ENCODE assay signal across 5 cellular contexts in genomic region chr16:8563944-8564540, GRCh38. TPM values are rescaled to one million over a fixed set of nuclear protein-coding genes. Genes with fewer than 3 reads are reported as not detected.
"Had no signal": no experiment of that assay in that cellular context is flagged by ENCODE, and none has a peak within 500 bp of the region (broad histone marks: within the 10 kb centered on the region; RNA-seq: fewer than 3 reads in every experiment).

No MANE protein-coding gene starts in this region.

RNA-seq across cellular contexts. Expression of gene TMEM114, which starts 26.3 kb away (rescaled TPM):
- total RNA-seq: H4, H7, HT-29, IMR-90, LHCN-M2 had no signal
- polyA plus RNA-seq: IMR-90 had no signal
